In genomic region chr10:13767721-13768178, GRCh38 we compare ENCODE assay signal across 29 cellular contexts.
DNase-seq lines count a peak whose midpoint lies in the region; ATAC-seq and TF ChIP-seq lines count a peak whose summit lies in the region.
"Had no signal": no experiment of that assay in that cellular context is flagged by ENCODE, and none has a peak within 500 bp of the region (broad histone marks: within the 10 kb centered on the region; RNA-seq: fewer than 3 reads in every experiment).

No MANE protein-coding gene starts in this region.

- no peak overlapping the region for H2AFZ ChIP-seq in mesenchymal stem cell (ENCODE audit: low read depth, low read length)

- DNase-seq in Caco-2 (peak; percentile 59 to 77), body of pancreas (no peak), mesenchymal stem cell (no peak), AG20443 (ENCODE audit: low spot score) (no peak), NCI-H510A treated with DMSO at 0.1 percent for 48 hours (lab: John Stamatoyannopoulos, UW) (no peak)
- DNase-seq in Jurkat, Clone E6-1 (ENCODE audit: low read depth, low spot score) = peak; percentile 21
- DNase-seq: activated CD4-positive, alpha-beta T cell treated with anti-CD3 and anti-CD28 coated beads for 1 hour; activated CD8-positive, alpha-beta T cell treated with anti-CD3 and anti-CD28 coated beads for 36 hours; activated effector memory CD4-positive, alpha-beta T cell treated with Interleukin-2 at 50 U/mL for 16 hours; activated T-cell treated with anti-CD3 and anti-CD28 coated beads for 4 hours; aorta; CD8-positive, alpha-beta memory T cell; esophagus squamous epithelium; HCEC 1CT; hippocampal formation; left ventricle myocardium superior; natural killer cell; NCI-H1694 treated with DMSO at 0.1 percent for 48 hours; NCI-H2171; NCI-H510A; ovary; stimulated activated CD4-positive, alpha-beta T cell treated with anti-CD3 and anti-CD28 coated beads, Interleukin-2, amount 100 ng/mL, for 48 hours; transverse colon had no signal

- POLR2A ChIA-PET in Caco-2 (lab: Charles Lee) = no interaction called here

- H3K4me1 ChIP-seq in Caco-2 (peaks cover 52% of the 10 kb centered on the region), body of pancreas (peaks cover 27% of the 10 kb centered on the region), mesenchymal stem cell (ENCODE audit: control insufficient read depth, insufficient read depth, low read depth, low read length) (peaks cover 20% of the 10 kb centered on the region)
- H3K4me1 ChIP-seq: right atrium auricular region had no signal

- no peak overlapping the region for H4K91ac ChIP-seq in mesenchymal stem cell (ENCODE audit: low read length)

- H3K27me3 ChIP-seq in Caco-2 (replicated peaks; ENCODE audit: control insufficient read depth, insufficient read depth, low read length) = no peaks in the 10 kb centered on the region
- H3K27me3 ChIP-seq in body of pancreas = no peaks in the 10 kb centered on the region
- no peaks in the 10 kb centered on the region for H3K27me3 ChIP-seq in mesenchymal stem cell (ENCODE audit: control insufficient read depth in 1 of 2, insufficient read depth in 1 of 2, low read length in 2 of 2)
- H3K27me3 ChIP-seq: esophagus squamous epithelium, ovary, right atrium auricular region, transverse colon had no signal

- H3K4ac ChIP-seq in mesenchymal stem cell (ENCODE audit: low read depth in 1 of 2, low read length in 2 of 2) = no peak overlapping the region

- H3K4me3 ChIP-seq in Caco-2 (ENCODE audit: low read depth, low read length) (no peak overlapping the region), body of pancreas (no peak overlapping the region), mesenchymal stem cell (ENCODE audit: insufficient read depth in 1 of 2, low read depth in 1 of 2, low read length in 2 of 2) (no peak overlapping the region)
- no peak overlapping the region for H3K4me3 ChIP-seq in Jurkat, Clone E6-1 (ENCODE audit: low read length)
- H3K4me3 ChIP-seq: A549, esophagus squamous epithelium, ovary, right atrium auricular region, transverse colon had no signal

- H3K9me3 ChIP-seq in Caco-2 (no peaks in the 10 kb centered on the region), body of pancreas (no peaks in the 10 kb centered on the region), mesenchymal stem cell (ENCODE audit: control insufficient read depth, low read length) (no peaks in the 10 kb centered on the region)
- H3K9me3 ChIP-seq: A549, esophagus squamous epithelium, ovary, right atrium auricular region, transverse colon had no signal

- H4K8ac ChIP-seq in mesenchymal stem cell (ENCODE audit: low read length) = peak overlapping the region; percentile 47

- no peak overlapping the region for H2BK12ac ChIP-seq in mesenchymal stem cell (ENCODE audit: low read length in 2 of 2)

- no TSS peak for BruUV-seq in Caco-2 (replicated peaks; lab: Mats Ljungman, UMichigan)

- CTCF ChIA-PET in Caco-2 (lab: Charles Lee) = interaction anchor here (1.5 kb wide), 1 partner anchor 59 kb away, joined by 4 read pairs; no protein-coding TSS in a partner anchor

- intact Hi-C loops in Caco-2 (cut with micrococcal nuclease; ENCODE audit: unreplicated experiment) = no loop called here
- intact Hi-C loops in body of pancreas (cut with DNase I) = no loop called here

- no peak overlapping the region for H3K9ac ChIP-seq in mesenchymal stem cell (ENCODE audit: low read length)

- WGBS in body of pancreas, 2 donors = 72 to 75% methylated on average over 12 of the region's 12 CpGs
- 66% methylated on average over 12 of the region's 12 CpGs for WGBS in mesenchymal stem cell

- H2BK5ac ChIP-seq in mesenchymal stem cell (ENCODE audit: low read depth, low read length, poor library complexity, severe bottlenecking) = peak overlapping the region; percentile 26

- no peak overlapping the region for H3K14ac ChIP-seq in mesenchymal stem cell (ENCODE audit: low read length in 2 of 2)

- H3K18ac ChIP-seq in mesenchymal stem cell (ENCODE audit: low read depth in 1 of 2, low read length in 2 of 2) = no peak overlapping the region

- H3K9me3 Mint-ChIP-seq in Caco-2 (ENCODE audit: unreplicated experiment) = peaks cover 11% of the 10 kb centered on the region
- H3K9me3 Mint-ChIP-seq: activated CD8-positive, alpha-beta T cell treated with anti-CD3 and anti-CD28 coated beads for 36 hours; natural killer cell had no signal

- no peak overlapping the region for H3K4me2 ChIP-seq in mesenchymal stem cell (ENCODE audit: low read length, poor library complexity, severe bottlenecking)
- H3K4me2 ChIP-seq: A549 had no signal

- peak overlapping the region in 3 of 4 donors; percentile 22 to 83 (median 36) for H3K27ac ChIP-seq in body of pancreas
- H3K27ac ChIP-seq in mesenchymal stem cell (ENCODE audit: low read length, poor library complexity, severe bottlenecking) = peak overlapping the region; percentile 17
- H3K27ac ChIP-seq: A549, esophagus squamous epithelium, ovary, right atrium auricular region, transverse colon had no signal

- peak overlapping the region; percentile 90 for H2AK5ac ChIP-seq in mesenchymal stem cell (ENCODE audit: low read length, severe bottlenecking)

- H3K4me1 Mint-ChIP-seq in Caco-2 (ENCODE audit: low read depth, unreplicated experiment) = peaks cover 52% of the 10 kb centered on the region
- H3K4me1 Mint-ChIP-seq: CD8-positive, alpha-beta memory T cell; natural killer cell had no signal

- TF ChIP-seq CTCF in Caco-2 (IDR thresholded peaks at IDR 0.05; ENCODE audit: insufficient read depth in 1 of 2, low read depth in 1 of 2, low read length in 1 of 2, severe bottlenecking in 1 of 2, unreplicated experiment in 1 of 2) (no peak), body of pancreas (IDR thresholded peaks at IDR 0.05) (no peak)

- no peak for TF ChIP-seq POLR2A in body of pancreas (IDR thresholded peaks at IDR 0.05)

- ATAC-seq in body of pancreas = no peak
- ATAC-seq in HG03354 (IDR thresholded peaks at IDR 0.05; ENCODE audit: poor library complexity, severe bottlenecking, unreplicated experiment) = no peak
- ATAC-seq in HG03045 (IDR thresholded peaks at IDR 0.05; ENCODE audit: unreplicated experiment) = no peak
- ATAC-seq: activated CD8-positive, alpha-beta T cell treated with anti-CD3 and anti-CD28 coated beads for 36 hours; left ventricle myocardium superior; natural killer cell had no signal

- no peak overlapping the region for H2BK15ac ChIP-seq in mesenchymal stem cell (ENCODE audit: low read depth, poor library complexity, severe bottlenecking)

- no peak overlapping the region for H2BK120ac ChIP-seq in mesenchymal stem cell (ENCODE audit: low read depth, low read length)

- H3K27ac Mint-ChIP-seq in Caco-2 (ENCODE audit: unreplicated experiment) = peak overlapping the region; percentile 78
- H3K27ac Mint-ChIP-seq: activated CD8-positive, alpha-beta T cell treated with anti-CD3 and anti-CD28 coated beads for 36 hours; activated naive CD8-positive, alpha-beta T cell; B cell; CD8-positive, alpha-beta memory T cell; natural killer cell had no signal

- H3K27me3 Mint-ChIP-seq in Caco-2 (ENCODE audit: insufficient read depth, unreplicated experiment) = no peaks in the 10 kb centered on the region

- peaks cover 6% of the 10 kb centered on the region for H3K79me1 ChIP-seq in mesenchymal stem cell (replicated peaks; ENCODE audit: low read length, poor library complexity, severe bottlenecking)

- no peak overlapping the region for H3K23ac ChIP-seq in mesenchymal stem cell (ENCODE audit: low read length in 2 of 2)

- peaks cover 27% of the 10 kb centered on the region for H3K36me3 Mint-ChIP-seq in Caco-2 (ENCODE audit: insufficient read depth, unreplicated experiment)
- H3K36me3 Mint-ChIP-seq: activated naive CD8-positive, alpha-beta T cell; CD8-positive, alpha-beta memory T cell; natural killer cell had no signal

- H3K36me3 ChIP-seq in Caco-2 (ENCODE audit: control insufficient read depth, insufficient read depth, low read length) (no peaks in the 10 kb centered on the region), body of pancreas (replicated peaks in 1 of 2; ENCODE audit: insufficient read depth in 1 of 2, low read depth in 2 of 2) (no peaks in the 10 kb centered on the region), mesenchymal stem cell (ENCODE audit: control insufficient read depth in 1 of 2, insufficient read depth in 2 of 2, low read depth in 1 of 2, low read length in 2 of 2) (no peaks in the 10 kb centered on the region)
- H3K36me3 ChIP-seq: esophagus squamous epithelium, ovary, right atrium auricular region, transverse colon had no signal

- H3K4me3 Mint-ChIP-seq in Caco-2 (ENCODE audit: unreplicated experiment) = peak overlapping the region; percentile 63
- H3K4me3 Mint-ChIP-seq: activated CD8-positive, alpha-beta T cell treated with anti-CD3 and anti-CD28 coated beads for 36 hours; activated naive CD8-positive, alpha-beta T cell; B cell; CD8-positive, alpha-beta memory T cell; natural killer cell had no signal

Comparison
In these comparisons a context has a peak if more than half of its experiments do, and no peak if none do; other contexts are left out.
1. DNase-seq: peak in Caco-2 (2 of 2) and Jurkat, Clone E6-1 (single experiment); none in body of pancreas (0 of 4), mesenchymal stem cell (single experiment), AG20443 (single experiment) and NCI-H510A treated with DMSO at 0.1 percent for 48 hours (single experiment).